Comparison of ENCODE assay signal across 1 cellular context in the genomic region with DNA sequence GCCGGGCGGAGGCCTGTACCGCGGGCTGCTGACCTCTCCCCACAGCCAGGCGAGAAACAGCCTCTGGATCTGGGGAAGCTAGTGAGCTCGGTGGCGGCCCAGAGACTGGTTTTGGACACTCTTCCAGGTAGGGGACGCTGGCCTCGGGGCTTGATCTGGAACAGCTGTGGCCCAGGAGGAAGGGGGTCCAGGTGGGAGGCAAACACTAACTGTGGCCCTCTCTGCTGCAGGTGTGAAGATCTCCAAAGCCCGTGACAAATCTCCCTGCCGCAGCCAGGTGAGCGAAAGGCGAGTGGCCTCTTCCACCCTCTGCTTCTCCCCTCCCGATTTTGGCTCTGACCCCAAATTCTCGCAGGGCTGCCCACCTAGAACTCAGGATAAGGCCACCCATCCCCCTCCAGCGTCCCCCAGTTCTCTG.
TF ChIP-seq lines count a peak whose summit lies in the region.

No MANE protein-coding gene starts in this region.

TF ChIP-seq in endothelial cell of umbilical vein, 7 proteins besides CTCF, POLR2A, EP300 and RAD21:
- TF ChIP-seq EZH2 (IDR thresholded peaks at IDR 0.05; ENCODE audit: borderline replicate concordance, low read depth, low read length, severe bottlenecking) (no peak), JUN (IDR thresholded peaks at IDR 0.05; ENCODE audit: borderline replicate concordance, insufficient read depth, insufficient read length, low read depth) (no peak), POLR2AphosphoS5 (IDR thresholded peaks at IDR 0.05; ENCODE audit: insufficient read depth, low read depth, low read length) (no peak), GATA2 (IDR thresholded peaks at IDR 0.05; ENCODE audit: insufficient read depth, insufficient read length, low read depth, low read length) (no peak), FOS (IDR thresholded peaks at IDR 0.05; ENCODE audit: borderline replicate concordance, insufficient read depth, low read length) (no peak), MYC (IDR thresholded peaks at IDR 0.05; ENCODE audit: low read depth, low read length) (no peak)
- TF ChIP-seq, protein P1, sequence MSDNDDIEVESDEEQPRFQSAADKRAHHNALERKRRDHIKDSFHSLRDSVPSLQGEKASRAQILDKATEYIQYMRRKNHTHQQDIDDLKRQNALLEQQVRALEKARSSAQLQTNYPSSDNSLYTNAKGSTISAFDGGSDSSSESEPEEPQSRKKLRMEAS (IDR thresholded peaks at IDR 0.05; ENCODE audit: insufficient read depth, insufficient read length): no peak
TF ChIP-seq in endothelial cell of umbilical vein: peak in this region for 0.
